22 cellular contexts compared by ENCODE assay signal in genomic region chr6:127182501-127182900, GRCh38.
A peak's percentile ranks its signal among the peaks of the same experiment; 100 is the strongest.
DNase-seq lines count a peak whose midpoint lies in the region; ATAC-seq and TF ChIP-seq lines count a peak whose summit lies in the region.
"Had no signal": no experiment of that assay in that cellular context is flagged by ENCODE, and none has a peak within 500 bp of the region (broad histone marks: within the 10 kb centered on the region; RNA-seq: fewer than 3 reads in every experiment).

No MANE protein-coding gene starts in this region.

- H3K27ac Mint-ChIP-seq in activated CD8-positive, alpha-beta T cell treated with anti-CD3 and anti-CD28 coated beads for 36 hours: no peak overlapping the region
- H3K27ac Mint-ChIP-seq: activated naive CD4-positive, alpha-beta T cell treated with anti-CD3 and anti-CD28 coated beads, Interleukin-2, amount 10 ng/mL, durations not matched to agents 7 days and 5 days; memory B cell; naive thymus-derived CD4-positive, alpha-beta T cell had no signal

- H3K9ac ChIP-seq in mesenchymal stem cell (ENCODE audit: low read length): no peak overlapping the region

- H3K18ac ChIP-seq in mesenchymal stem cell (ENCODE audit: low read depth in 1 of 2, low read length in 2 of 2): no peak overlapping the region

- in situ Hi-C loops in astrocyte of the spinal cord (cut with HindIII; ENCODE audit: low sequenced_read_pairs): no loop called here

- TF ChIP-seq CTCF in AG09319 (IDR thresholded peaks at IDR 0.05; ENCODE audit: low read depth, low read length): no peak
- TF ChIP-seq CTCF in astrocyte of the spinal cord (IDR thresholded peaks at IDR 0.05; ENCODE audit: low read depth, low read length): no peak
- TF ChIP-seq CTCF in activated CD8-positive, alpha-beta T cell treated with anti-CD3 and anti-CD28 coated beads for 36 hours (IDR thresholded peaks at IDR 0.05): no peak

- no peak overlapping the region for H2AK5ac ChIP-seq in mesenchymal stem cell (ENCODE audit: low read length, severe bottlenecking)

- no peak overlapping the region for H3K23ac ChIP-seq in mesenchymal stem cell (ENCODE audit: low read length in 2 of 2)

- intact Hi-C loops in activated CD8-positive, alpha-beta T cell treated with anti-CD3 and anti-CD28 coated beads for 36 hours (cut with micrococcal nuclease): loop anchor here (10.0 kb wide), 1 partner anchor 362 kb away; no protein-coding TSS in a partner anchor

- H3K4me2 ChIP-seq in mesenchymal stem cell (ENCODE audit: low read length, poor library complexity, severe bottlenecking): no peak overlapping the region

- no peak overlapping the region for H4K91ac ChIP-seq in mesenchymal stem cell (ENCODE audit: low read length)

- H4K8ac ChIP-seq in mesenchymal stem cell (ENCODE audit: low read length): no peak overlapping the region

- no peaks in the 10 kb centered on the region for H3K4me1 ChIP-seq in mesenchymal stem cell (ENCODE audit: control insufficient read depth, insufficient read depth, low read depth, low read length)
- H3K4me1 ChIP-seq: Caco-2, right lobe of liver had no signal

- no peak overlapping the region for H2BK15ac ChIP-seq in mesenchymal stem cell (ENCODE audit: low read depth, poor library complexity, severe bottlenecking)

- H3K36me3 ChIP-seq in mesenchymal stem cell (ENCODE audit: control insufficient read depth in 1 of 2, insufficient read depth in 2 of 2, low read depth in 1 of 2, low read length in 2 of 2): no peaks in the 10 kb centered on the region
- H3K36me3 ChIP-seq: right lobe of liver had no signal

- H3K4me1 Mint-ChIP-seq in activated CD8-positive, alpha-beta T cell treated with anti-CD3 and anti-CD28 coated beads for 36 hours (ENCODE audit: low read depth): no peaks in the 10 kb centered on the region
- H3K4me1 Mint-ChIP-seq: activated naive CD4-positive, alpha-beta T cell treated with anti-CD3 and anti-CD28 coated beads, Interleukin-2, amount 10 ng/mL, durations not matched to agents 7 days and 5 days; memory B cell; naive thymus-derived CD4-positive, alpha-beta T cell had no signal

- no peaks in the 10 kb centered on the region for H3K79me1 ChIP-seq in mesenchymal stem cell (replicated peaks; ENCODE audit: low read length, poor library complexity, severe bottlenecking)

- no peak overlapping the region for H3K14ac ChIP-seq in mesenchymal stem cell (ENCODE audit: low read length in 2 of 2)

- no peak overlapping the region for H2AFZ ChIP-seq in mesenchymal stem cell (ENCODE audit: low read depth, low read length)

- 75% methylated on average over 1 of the region's 1 CpG for WGBS in mesenchymal stem cell

- peak; percentile 60 for DNase-seq in AG09319 (ENCODE audit: extremely low read depth, low read depth)
- peak; percentile 66 for DNase-seq in LHCN-M2 (ENCODE audit: low read depth)
- DNase-seq in astrocyte of the spinal cord (ENCODE audit: low read depth, low spot score): peak; percentile 40
- DNase-seq in mesenchymal stem cell: peak; percentile 73
- DNase-seq in activated CD8-positive, alpha-beta T cell treated with anti-CD3 and anti-CD28 coated beads for 36 hours: no peak
- DNase-seq in SHP77 (lab: John Stamatoyannopoulos, UW): no peak
- DNase-seq: activated CD8-positive, alpha-beta memory T cell treated with anti-CD3 and anti-CD28 coated beads for 24 hours; activated naive CD4-positive, alpha-beta T cell treated with anti-CD3 and anti-CD28 coated beads, Interleukin-2, amount 10 ng/mL, durations not matched to agents 7 days and 5 days; activated T-cell treated with anti-CD3 and anti-CD28 coated beads, Interleukin-2, amount 50 U/mL, for 48 hours; Caco-2; naive thymus-derived CD4-positive, alpha-beta T cell; NCI-H1417; NCI-H2107; NCI-H510A treated with DMSO at 0.1 percent for 48 hours; NK-92 treated with Interleukin-12 subunit alpha and Interleukin-12 subunit beta, amount 100 ng/mL, for 24 hours; right lobe of liver; T-helper 9 cell had no signal

- no peak overlapping the region for H3K4ac ChIP-seq in mesenchymal stem cell (ENCODE audit: low read depth in 1 of 2, low read length in 2 of 2)

- CTCF ChIA-PET in activated CD8-positive, alpha-beta T cell treated with anti-CD3 and anti-CD28 coated beads for 36 hours (lab: Charles Lee): interaction anchor here (1.0 kb wide), 1 partner anchor 8 kb away, joined by 3 read pairs; no protein-coding TSS in a partner anchor

- no peak for ATAC-seq in activated CD8-positive, alpha-beta T cell treated with anti-CD3 and anti-CD28 coated beads for 36 hours
- ATAC-seq in HG03196 (IDR thresholded peaks at IDR 0.05; ENCODE audit: unreplicated experiment): no peak
- ATAC-seq in GM21515 (IDR thresholded peaks at IDR 0.05; ENCODE audit: unreplicated experiment): no peak
- ATAC-seq: activated CD4-positive, CD25-positive, alpha-beta regulatory T cell treated with anti-CD3 and anti-CD28 coated beads, Interleukin-2, amount 50 U/mL, for 24 hours; naive thymus-derived CD4-positive, alpha-beta T cell; right lobe of liver; SK-N-SH treated with all-trans-retinoic acid at 6 μM for 48 hours had no signal

- no peak overlapping the region for H3K4me3 Mint-ChIP-seq in activated CD8-positive, alpha-beta T cell treated with anti-CD3 and anti-CD28 coated beads for 36 hours
- H3K4me3 Mint-ChIP-seq: activated naive CD4-positive, alpha-beta T cell treated with anti-CD3 and anti-CD28 coated beads, Interleukin-2, amount 10 ng/mL, durations not matched to agents 7 days and 5 days; memory B cell; naive thymus-derived CD4-positive, alpha-beta T cell had no signal

- H3K4me3 ChIP-seq in astrocyte of the spinal cord (ENCODE audit: low read depth, low read length) (no peak overlapping the region), mesenchymal stem cell (ENCODE audit: insufficient read depth in 1 of 2, low read depth in 1 of 2, low read length in 2 of 2) (no peak overlapping the region)
- H3K4me3 ChIP-seq: right lobe of liver had no signal

- H3K36me3 Mint-ChIP-seq in activated CD8-positive, alpha-beta T cell treated with anti-CD3 and anti-CD28 coated beads for 36 hours (ENCODE audit: low read depth): no peaks in the 10 kb centered on the region
- H3K36me3 Mint-ChIP-seq: activated naive CD4-positive, alpha-beta T cell treated with anti-CD3 and anti-CD28 coated beads, Interleukin-2, amount 10 ng/mL, durations not matched to agents 7 days and 5 days; memory B cell; naive thymus-derived CD4-positive, alpha-beta T cell had no signal

- H2BK120ac ChIP-seq in mesenchymal stem cell (ENCODE audit: low read depth, low read length): no peak overlapping the region

- POLR2A ChIA-PET in activated CD8-positive, alpha-beta T cell treated with anti-CD3 and anti-CD28 coated beads for 36 hours (lab: Charles Lee): no interaction called here

- H3K27ac ChIP-seq in mesenchymal stem cell (ENCODE audit: low read length, poor library complexity, severe bottlenecking): no peak overlapping the region
- H3K27ac ChIP-seq: right lobe of liver had no signal

- H3K27me3 ChIP-seq in mesenchymal stem cell (ENCODE audit: control insufficient read depth in 1 of 2, insufficient read depth in 1 of 2, low read length in 2 of 2): no peaks in the 10 kb centered on the region
- H3K27me3 ChIP-seq: right lobe of liver had no signal

- H2BK5ac ChIP-seq in mesenchymal stem cell (ENCODE audit: low read depth, low read length, poor library complexity, severe bottlenecking): no peak overlapping the region

- no peak overlapping the region for H2BK12ac ChIP-seq in mesenchymal stem cell (ENCODE audit: low read length in 2 of 2)

- no peaks in the 10 kb centered on the region for H3K9me3 ChIP-seq in mesenchymal stem cell (ENCODE audit: control insufficient read depth, low read length)
- H3K9me3 ChIP-seq: Caco-2, right lobe of liver had no signal

- H3K27me3 Mint-ChIP-seq in activated CD8-positive, alpha-beta T cell treated with anti-CD3 and anti-CD28 coated beads for 36 hours: peaks cover 12% of the 10 kb centered on the region

- H3K9me3 Mint-ChIP-seq in activated CD8-positive, alpha-beta T cell treated with anti-CD3 and anti-CD28 coated beads for 36 hours: no peaks in the 10 kb centered on the region
- H3K9me3 Mint-ChIP-seq: activated naive CD4-positive, alpha-beta T cell treated with anti-CD3 and anti-CD28 coated beads, Interleukin-2, amount 10 ng/mL, durations not matched to agents 7 days and 5 days had no signal

Comparison
In these comparisons a context has a peak if more than half of its experiments do, and no peak if none do; other contexts are left out.
1. DNase-seq: peak in AG09319 (single experiment), LHCN-M2 (single experiment), astrocyte of the spinal cord (single experiment) and mesenchymal stem cell (single experiment); none in activated CD8-positive, alpha-beta T cell treated with anti-CD3 and anti-CD28 coated beads for 36 hours (single experiment) and SHP77 (0 of 2).